ENCODE assay signal across 19 cellular contexts in genomic region chr7:92594746-92595145, GRCh38. TPM values are rescaled to one million over a fixed set of nuclear protein-coding genes. Genes with fewer than 3 reads are reported as not detected.
DNase-seq lines count a peak whose midpoint lies in the region; ATAC-seq, FAIRE-seq and TF ChIP-seq lines count a peak whose summit lies in the region.
"Had no signal": no experiment of that assay in that cellular context is flagged by ENCODE, and none has a peak within 500 bp of the region (broad histone marks: within the 10 kb centered on the region; RNA-seq: fewer than 3 reads in every experiment).

No MANE protein-coding gene starts in this region.

- intact Hi-C loops in HepG2 (cut with micrococcal nuclease; ENCODE audit: unreplicated experiment) (no loop called here), right lobe of liver (cut with DNase I) (no loop called here), gastrocnemius medialis (cut with DNase I; ENCODE audit: low total_unique reads) (loop anchor here (5.0 kb wide), 1 partner anchor 67 kb away; the partner anchor contains the start of genes PEX1 and RBM48)

- POLR2A ChIA-PET in HepG2 (lab: Yijun Ruan, JAX) = no interaction called here

- H3K9me3 ChIP-seq in HepG2 (ENCODE audit: low read length) (no peaks in the 10 kb centered on the region), right lobe of liver (no peaks in the 10 kb centered on the region), SJSA1 (replicated peaks) (no peaks in the 10 kb centered on the region), skeletal muscle satellite cell (replicated peaks; ENCODE audit: low read length) (no peaks in the 10 kb centered on the region), gastrocnemius medialis (no peaks in the 10 kb centered on the region), upper lobe of left lung (no peaks in the 10 kb centered on the region)
- H3K9me3 ChIP-seq: BE2C had no signal

- peak overlapping the region; percentile 70 for H3K4me3 Mint-ChIP-seq in HFFc6
- H3K4me3 Mint-ChIP-seq: CD8-positive, alpha-beta T cell had no signal

- no peak for ATAC-seq in HepG2
- no peak for ATAC-seq in right lobe of liver
- ATAC-seq in gastrocnemius medialis = no peak
- ATAC-seq in upper lobe of left lung (ENCODE audit: low FRiP score in 2 of 2) = no peak
- ATAC-seq: CD8-positive, alpha-beta T cell had no signal

- H3K4me3 ChIP-seq in HepG2 (replicated peaks in 1 of 3; ENCODE audit: insufficient read depth in 1 of 3, low read depth in 2 of 3, low read length in 3 of 3) (no peak overlapping the region), right lobe of liver (no peak overlapping the region), SJSA1 (no peak overlapping the region), skeletal muscle satellite cell (ENCODE audit: low read length) (no peak overlapping the region), gastrocnemius medialis (no peak overlapping the region), upper lobe of left lung (no peak overlapping the region)

- no peaks in the 10 kb centered on the region; the same call in 1 of the 2 replicates for H3K4me1 Mint-ChIP-seq in HFFc6 (ENCODE audit: low read depth)

- no peak for TF ChIP-seq EP300 in HepG2 (IDR thresholded peaks at IDR 0.05; ENCODE audit: low read depth in 2 of 2, low read length in 2 of 2)
- TF ChIP-seq EP300 in HepG2 (CRISPR knock-in tag; IDR thresholded peaks at IDR 0.05; ENCODE audit: borderline replicate concordance) = no peak
- no peak for TF ChIP-seq EP300 in upper lobe of left lung (IDR thresholded peaks at IDR 0.05)

- H3K4me1 ChIP-seq in HepG2 (ENCODE audit: insufficient read depth, low read length) (peaks cover 6% of the 10 kb centered on the region), right lobe of liver (peaks cover 0 to 11% (median 0%) of the 10 kb centered on the region in 4 donors), SJSA1 (replicated peaks) (peaks cover 20% of the 10 kb centered on the region), skeletal muscle satellite cell (ENCODE audit: control insufficient read depth, insufficient read depth, low read length) (peaks cover 14% of the 10 kb centered on the region), gastrocnemius medialis (peaks cover 4 to 6% of the 10 kb centered on the region in 2 donors), upper lobe of left lung (peaks cover 0 to 7% (median 4%) of the 10 kb centered on the region in 4 donors)
- H3K4me1 ChIP-seq: BE2C had no signal

- H3K4me2 ChIP-seq in HepG2 (ENCODE audit: low read depth, low read length) (no peak overlapping the region), skeletal muscle satellite cell (ENCODE audit: low read length) (peak overlapping the region; percentile 20)

- H3K27ac ChIP-seq in HepG2 (ENCODE audit: extremely low read length, insufficient read depth, low read length) = no peak overlapping the region
- H3K27ac ChIP-seq in right lobe of liver = no peak overlapping the region
- H3K27ac ChIP-seq in SJSA1 = peak overlapping the region; percentile 30
- no peak overlapping the region for H3K27ac ChIP-seq in gastrocnemius medialis
- H3K27ac ChIP-seq in upper lobe of left lung = no peak overlapping the region
- H3K27ac ChIP-seq: C4-2B, HL-60 had no signal

- peaks cover 1 to 22% of the 10 kb centered on the region in 2 experiments; a peak in 2 of 5 replicates for H3K27me3 ChIP-seq in HepG2 (ENCODE audit: control insufficient read depth in 1 of 2, insufficient read depth in 2 of 2, low read length in 2 of 2)
- no peaks in the 10 kb centered on the region for H3K27me3 ChIP-seq in right lobe of liver
- no peaks in the 10 kb centered on the region for H3K27me3 ChIP-seq in SJSA1 (replicated peaks)
- H3K27me3 ChIP-seq in skeletal muscle satellite cell (ENCODE audit: control insufficient read depth, insufficient read depth, low read length) = no peaks in the 10 kb centered on the region
- H3K27me3 ChIP-seq in gastrocnemius medialis = no peaks in the 10 kb centered on the region
- H3K27me3 ChIP-seq in upper lobe of left lung = no peaks in the 10 kb centered on the region

- H3K9ac ChIP-seq in HepG2 (ENCODE audit: insufficient read depth, low read depth, low read length) (no peak overlapping the region), skeletal muscle satellite cell (ENCODE audit: low read depth, low read length) (no peak overlapping the region)

- no peaks in the 10 kb centered on the region for H3K9me3 Mint-ChIP-seq in HFFc6
- H3K9me3 Mint-ChIP-seq: CD8-positive, alpha-beta T cell had no signal

- H3K79me2 ChIP-seq in HepG2 (ENCODE audit: insufficient read depth, low read length) = no peaks in the 10 kb centered on the region

- TF ChIP-seq POLR2A in HepG2 (IDR thresholded peaks at IDR 0.05; ENCODE audit: insufficient read depth in 1 of 2, low read depth in 2 of 2, low read length in 2 of 2) (no peak), right lobe of liver (IDR thresholded peaks at IDR 0.05) (no peak), gastrocnemius medialis (IDR thresholded peaks at IDR 0.05) (no peak), upper lobe of left lung (IDR thresholded peaks at IDR 0.05) (no peak)

- no peak for DNase-seq in HepG2 (ENCODE audit: low spot score)
- no peak for DNase-seq in right lobe of liver
- DNase-seq in HFFc6 = no peak
- no peak for DNase-seq in SJSA1 (ENCODE audit: low read depth in 1 of 2, low spot score in 2 of 2)
- no peak for DNase-seq in gastrocnemius medialis
- DNase-seq in upper lobe of left lung = no peak
- DNase-seq: BE2C; CD8-positive, alpha-beta T cell; COR-L47; DMS153; DMS79 treated with DMSO at 0.1 percent for 48 hours; GDM1 had no signal

- FAIRE-seq in HepG2 (lab: Jason Lieb, UNC) = no peak
- FAIRE-seq: A204.1, D721Med, GM12892, GM19239 had no signal

- BruUV-seq in HepG2 (replicated peaks; lab: Mats Ljungman, UMichigan) = no TSS peak

- no peaks in the 10 kb centered on the region for H4K20me1 ChIP-seq in HepG2 (ENCODE audit: insufficient read depth, low read length)

- no peak overlapping the region for H3K27ac Mint-ChIP-seq in HFFc6
- H3K27ac Mint-ChIP-seq: CD8-positive, alpha-beta T cell had no signal

- no peaks in the 10 kb centered on the region for H3K36me3 Mint-ChIP-seq in HFFc6 (ENCODE audit: low read depth)

- 48% methylated on average over 3 of the region's 3 CpGs for WGBS in HepG2 (ENCODE audit: low lambda C conversion rate)
- WGBS in right lobe of liver (ENCODE audit: insufficient coverage, low coverage, low lambda C conversion rate, missing lambda C conversion rate) = 89% methylated on average over 3 of the region's 3 CpGs
- 96% methylated on average over 3 of the region's 3 CpGs for WGBS in upper lobe of left lung, 2 donors

- H2AFZ ChIP-seq in HepG2 (ENCODE audit: low read length) = no peak overlapping the region

- no peaks in the 10 kb centered on the region for H3K36me3 ChIP-seq in HepG2 (replicated peaks in 1 of 2; ENCODE audit: control insufficient read depth in 1 of 2, insufficient read depth in 2 of 2, low read length in 2 of 2)
- no peaks in the 10 kb centered on the region for H3K36me3 ChIP-seq in right lobe of liver
- peaks cover 3% of the 10 kb centered on the region for H3K36me3 ChIP-seq in SJSA1
- H3K36me3 ChIP-seq in skeletal muscle satellite cell (ENCODE audit: insufficient read depth, low read length) = no peaks in the 10 kb centered on the region
- no peaks in the 10 kb centered on the region for H3K36me3 ChIP-seq in gastrocnemius medialis
- no peaks in the 10 kb centered on the region for H3K36me3 ChIP-seq in upper lobe of left lung
- H3K36me3 ChIP-seq: BE2C had no signal

- no peak for TF ChIP-seq CTCF in HepG2 (CRISPR knock-in tag; IDR thresholded peaks at IDR 0.05)
- no peak for TF ChIP-seq CTCF in right lobe of liver (IDR thresholded peaks at IDR 0.05)
- TF ChIP-seq CTCF in HFFc6 (IDR thresholded peaks at IDR 0.05) = no peak
- no peak for TF ChIP-seq CTCF in gastrocnemius medialis (IDR thresholded peaks at IDR 0.05 in 4 of 5, conservative IDR thresholded peaks at IDR 0.05 in 1 of 5)
- TF ChIP-seq CTCF in upper lobe of left lung (IDR thresholded peaks at IDR 0.05) = no peak

- CTCF ChIA-PET in HepG2 (lab: Yijun Ruan, JAX; ENCODE audit: low intra/inter-chr PET ratio, low total read pairs) = no interaction called here

- no peak for TF ChIP-seq RAD21 in HepG2 (CRISPR knock-in tag; IDR thresholded peaks at IDR 0.05)

- in situ Hi-C loops in HepG2 (cut with HindIII; ENCODE audit: extremely low pct_ligation_motif_present, low pct_unique_long_range_greater_than_20kb) (no loop called here), gastrocnemius medialis (cut with MboI; ENCODE audit: low sequenced_read_pairs in 4 of 4) (no loop called here)

- peaks cover 2% of the 10 kb centered on the region; the same call in 1 of the 2 replicates for H3K27me3 Mint-ChIP-seq in HFFc6 (ENCODE audit: insufficient read depth)

RNA-seq across cellular contexts. Expression of gene FAM133B, which starts 4.6 kb away (rescaled TPM):
- total RNA-seq in HepG2 (2016; rRNA removed; fragmentation: Illumina TruSeq; extraction: Trizol) = 56.3 and 65.5 TPM in 2 replicates
- total RNA-seq in HepG2 (2016; cell fraction: cytosol; rRNA removed; fragmentation: Illumina TruSeq; extraction: Trizol; ENCODE audit: low read depth) = 13.3 and 17.4 TPM in 2 replicates
- total RNA-seq in HepG2 (2016; cell fraction: insoluble cytoplasmic fraction; rRNA removed; fragmentation: Illumina TruSeq; extraction: Trizol) = 55.3 and 69.7 TPM in 2 replicates
- total RNA-seq in HepG2 (2016; cell fraction: membrane; rRNA removed; fragmentation: Illumina TruSeq; extraction: Trizol) = 23.5 and 27.3 TPM in 2 replicates
- 62.3 and 63.2 TPM in 2 replicates for total RNA-seq in HepG2 (2016; cell fraction: nucleus; rRNA removed; fragmentation: Illumina TruSeq; extraction: Trizol)
- polyA plus RNA-seq in HepG2 (2011; rRNA removed) = 19.6 and 29.1 TPM in 2 replicates
- polyA plus RNA-seq in HepG2 (2011; cell fraction: cytosol; rRNA removed) = 8.9 and 12.8 TPM in 2 replicates
- 12.6 and 37.9 TPM in 2 replicates for polyA plus RNA-seq in HepG2 (2011; cell fraction: nucleus; rRNA removed)
- polyA plus RNA-seq in HepG2 (2012) = 26.6 and 33.0 TPM in 2 replicates
- 5.0 and 5.5 TPM in 2 replicates for polyA plus RNA-seq in HepG2 (2016; cell fraction: cytosol; fragmentation: Illumina TruSeq; extraction: Trizol; ENCODE audit: low read depth)
- 69.4 and 78.5 TPM in 2 replicates for polyA plus RNA-seq in HepG2 (2016; cell fraction: insoluble cytoplasmic fraction; fragmentation: Illumina TruSeq; extraction: Trizol; ENCODE audit: low read depth)
- polyA plus RNA-seq in HepG2 (2016; cell fraction: membrane; fragmentation: Illumina TruSeq; extraction: Trizol; ENCODE audit: low read depth) = 13.1 and 14.8 TPM in 2 replicates
- polyA plus RNA-seq in HepG2 (2016; cell fraction: nucleus; fragmentation: Illumina TruSeq; extraction: Trizol; ENCODE audit: insufficient read depth, low read depth) = 69.9 and 72.0 TPM in 2 replicates
- polyA minus RNA-seq in HepG2 (2011; rRNA and poly(A)+ RNA removed; ENCODE audit: low replicate concordance) = 11.4 and 17.2 TPM in 2 replicates
- 6.9 and 11.3 TPM in 2 replicates for polyA minus RNA-seq in HepG2 (2011; cell fraction: cytosol; rRNA and poly(A)+ RNA removed)
- 51.7 and 63.1 TPM in 2 replicates for polyA minus RNA-seq in HepG2 (2011; cell fraction: nucleus; rRNA and poly(A)+ RNA removed)
- 10 to 100 TPM in 3 of 6 experiments, 1 to 10 TPM in 3; 8.6 to 11.6 (median 9.7) TPM for total RNA-seq in right lobe of liver
- total RNA-seq in HFFc6 (2021; fragmentation: NEBNext Ultra II Directional; extraction: Animal tissue kit (Norgen Biotek cat#: 25700)) = 10 to 100 TPM; 13.2 to 19.8 (median 17.7) TPM
- 26.9 and 34.0 TPM in 2 replicates for total RNA-seq in SJSA1 (2014; rRNA removed; shearing (Covaris generic))
- total RNA-seq in skeletal muscle satellite cell (2012; rRNA removed) = 11.8 and 14.7 TPM in 2 replicates
- total RNA-seq in gastrocnemius medialis = 10 to 100 TPM; 10.8 to 14.9 (median 12.6) TPM
- total RNA-seq in upper lobe of left lung = 10 to 100 TPM; 10.1 to 42.5 (median 19.8) TPM
